In the genomic region with DNA sequence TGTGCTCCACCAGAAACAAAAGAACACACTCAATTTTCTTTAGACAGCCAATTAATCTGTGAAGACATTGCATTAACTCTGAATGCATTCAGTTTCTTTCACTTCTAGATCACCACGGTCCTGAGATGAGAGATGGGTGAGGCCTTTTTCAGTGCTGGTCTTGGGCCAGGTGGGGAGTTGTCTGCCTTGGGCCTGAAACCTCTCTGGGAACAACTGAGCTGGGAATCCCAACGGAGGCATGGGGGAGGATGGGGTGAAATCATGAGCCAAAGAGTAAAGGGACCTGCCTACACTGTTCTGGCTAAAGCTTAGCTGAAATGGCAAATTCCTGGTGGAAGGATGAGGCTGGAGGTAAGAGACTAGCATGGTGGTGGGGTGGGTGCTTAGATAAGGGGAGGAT, we compare ENCODE assay signal across 30 cellular contexts.
"Had no signal": no experiment of that assay in that cellular context is flagged by ENCODE, and none has a peak within 500 bp of the region (broad histone marks: within the 10 kb centered on the region; RNA-seq: fewer than 3 reads in every experiment).

No MANE protein-coding gene starts in this region.

- H3K9me3 ChIP-seq: body of pancreas had no signal

- H3K36me3 ChIP-seq: adrenal gland, brain microvascular endothelial cell, breast epithelium had no signal

- DNase-seq: activated B cell treated with CpG ODN at 0.5 μM for 24 hours; activated CD4-positive, alpha-beta memory T cell treated with anti-CD3 and anti-CD28 coated beads for 36 hours; activated CD4-positive, alpha-beta T cell treated with anti-CD3 and anti-CD28 coated beads for 4 hours; activated CD4-positive, alpha-beta T cell treated with anti-CD3 and anti-CD28 coated beads, Interleukin-2, amount 10 ng/mL, durations not matched to agents 24 days and 14 days; activated CD4-positive, alpha-beta T cell treated with anti-CD3 and anti-CD28 coated beads, Interleukin-2, amount 50 U/mL, for 1 hour; activated CD4-positive, alpha-beta T cell treated with anti-CD3 and anti-CD28 coated beads, Interleukin-2, amount 50 U/mL, for 4 hours; activated CD4-positive, CD25-positive, alpha-beta regulatory T cell treated with anti-CD3 and anti-CD28 coated beads, Interleukin-2, amount 50 U/mL, for 72 hours; activated CD8-positive, alpha-beta memory T cell treated with anti-CD3 and anti-CD28 coated beads, Interleukin-2, amount 50 U/mL, for 4 hours; activated CD8-positive, alpha-beta T cell treated with anti-CD3 and anti-CD28 coated beads for 36 hours; activated effector memory CD4-positive, alpha-beta T cell treated with anti-CD3 and anti-CD28 coated beads, Interleukin-2, amount 50 U/mL, for 16 hours; activated gamma-delta T cell treated with Interleukin-2 at 50 U/mL for 16 hours; activated naive CD4-positive, alpha-beta T cell; activated naive CD4-positive, alpha-beta T cell treated with anti-CD3 and anti-CD28 coated beads for 36 hours; activated naive CD4-positive, alpha-beta T cell treated with anti-CD3 and anti-CD28 coated beads, Interleukin-2, amount 50 U/mL, for 16 hours; activated naive CD8-positive, alpha-beta T cell treated with anti-CD3 and anti-CD28 coated beads for 36 hours; activated T-cell treated with anti-CD3 and anti-CD28 coated beads for 4 hours; activated T-cell treated with anti-CD3 and anti-CD28 coated beads, Interleukin-2, amount 50 U/mL, for 1 hour; activated T-cell treated with anti-CD3 and anti-CD28 coated beads, Interleukin-2, amount 50 U/mL, for 4 hours; activated T-cell treated with anti-CD3 and anti-CD28 coated beads, Interleukin-2, amount 50 U/mL, for 72 hours; adrenal gland; amniotic stem cell; body of pancreas; brain microvascular endothelial cell; central memory CD4-positive, alpha-beta T cell; T-helper 2 cell; T-helper 9 cell had no signal

- H3K4me3 ChIP-seq: adrenal gland, body of pancreas, breast epithelium had no signal

- ATAC-seq: activated CD8-positive, alpha-beta T cell treated with anti-CD3 and anti-CD28 coated beads for 36 hours; activated naive CD4-positive, alpha-beta T cell treated with anti-CD3 and anti-CD28 coated beads, Interleukin-2, amount 50 U/mL, for 72 hours; activated T-cell treated with anti-CD3 and anti-CD28 coated beads, Interleukin-2, amount 50 U/mL, for 4 hours; activated T-cell treated with anti-CD3 and anti-CD28 coated beads, Interleukin-2, amount 50 U/mL, for 72 hours; activated T-helper 17 cell treated with anti-CD3 and anti-CD28 coated beads, Interleukin-2, amount 50 U/mL, for 72 hours; body of pancreas had no signal

- H3K4me1 ChIP-seq: adrenal gland, body of pancreas, breast epithelium had no signal

- H3K27ac ChIP-seq: adrenal gland, body of pancreas, brain microvascular endothelial cell, breast epithelium, VCaP had no signal

- H3K27me3 ChIP-seq: adrenal gland, body of pancreas, brain microvascular endothelial cell, breast epithelium had no signal
